Comparison of ENCODE assay signal across 23 cellular contexts in genomic region chr19:34540811-34541557, GRCh38.
"Had no signal": no experiment of that assay in that cellular context is flagged by ENCODE, and none has a peak within 500 bp of the region (broad histone marks: within the 10 kb centered on the region; RNA-seq: fewer than 3 reads in every experiment).

No MANE protein-coding gene starts in this region.

- H3K9me3 ChIP-seq: SK-N-SH had no signal

- FAIRE-seq: astrocyte had no signal

- ATAC-seq: activated naive CD8-positive, alpha-beta T cell treated with anti-CD3 and anti-CD28 coated beads, Interleukin-2, amount 50 U/mL, for 24 hours; activated T-cell treated with anti-CD3 and anti-CD28 coated beads, Interleukin-2, amount 50 U/mL, for 4 hours had no signal

- H3K4me1 ChIP-seq: Peyer's patch, SJCRH30 had no signal

- H3K4me2 ChIP-seq: SK-N-SH had no signal

- H3K4me3 ChIP-seq: Peyer's patch, SJCRH30 had no signal

- DNase-seq: activated CD4-positive, alpha-beta memory T cell treated with anti-CD3 and anti-CD28 coated beads for 36 hours; activated CD4-positive, alpha-beta T cell treated with anti-CD3 and anti-CD28 coated beads, Interleukin-2, amount 10 ng/mL, durations not matched to agents 7 days and 5 days; activated CD4-positive, CD25-positive, alpha-beta regulatory T cell; activated CD8-positive, alpha-beta memory T cell treated with anti-CD3 and anti-CD28 coated beads for 24 hours; activated effector memory CD4-positive, alpha-beta T cell treated with anti-CD3 and anti-CD28 coated beads, Interleukin-2, amount 50 U/mL, for 16 hours; activated naive CD4-positive, alpha-beta T cell treated with Interleukin-2 at 50 U/mL for 16 hours; activated naive CD8-positive, alpha-beta T cell treated with anti-CD3 and anti-CD28 coated beads, Interleukin-2, amount 50 U/mL, for 24 hours; activated T-cell treated with anti-CD3 and anti-CD28 coated beads, Interleukin-2, amount 50 U/mL, for 4 hours; amniotic stem cell; MM.1S; NCI-H1105; NCI-H1436; NCI-H1694 treated with DMSO at 0.1 percent for 48 hours; NCI-H2029 treated with DMSO at 0.1 percent for 48 hours; NCI-H510A treated with DMSO at 0.1 percent for 48 hours; Peyer's patch; Right ventricle myocardium superior; SJCRH30; SK-N-SH; T-helper 1 cell had no signal

- H3K27ac ChIP-seq: Peyer's patch, RWPE1, SJCRH30, VCaP had no signal
